18 cellular contexts compared by ENCODE assay signal in genomic region chr13:112204881-112205327, GRCh38.
DNase-seq lines count a peak whose midpoint lies in the region; ATAC-seq lines count a peak whose summit lies in the region.
"Had no signal": no experiment of that assay in that cellular context is flagged by ENCODE, and none has a peak within 500 bp of the region (broad histone marks: within the 10 kb centered on the region; RNA-seq: fewer than 3 reads in every experiment).

No MANE protein-coding gene starts in this region.

- peaks cover 33% of the 10 kb centered on the region for H3K27me3 Mint-ChIP-seq in activated CD4-positive, alpha-beta T cell treated with anti-CD3 and anti-CD28 coated beads, Interleukin-2, amount 10 ng/mL, durations not matched to agents 24 days and 14 days

- no peaks in the 10 kb centered on the region for H3K36me3 Mint-ChIP-seq in activated CD4-positive, alpha-beta T cell treated with anti-CD3 and anti-CD28 coated beads, Interleukin-2, amount 10 ng/mL, durations not matched to agents 24 days and 14 days (ENCODE audit: low read depth)
- H3K36me3 Mint-ChIP-seq: CD4-positive, CD25-positive, alpha-beta regulatory T cell; immature natural killer cell had no signal

- H3K9me3 Mint-ChIP-seq in activated CD4-positive, alpha-beta T cell treated with anti-CD3 and anti-CD28 coated beads, Interleukin-2, amount 10 ng/mL, durations not matched to agents 24 days and 14 days, result no peaks in the 10 kb centered on the region
- H3K9me3 Mint-ChIP-seq: dendritic cell treated with granulocyte-macrophage colony-stimulating factor and Interleukin-4, amounts not matched to agents 40 ng/mL and 50 ng/mL, for 4 days; immature natural killer cell had no signal

- ATAC-seq in HG03342 (IDR thresholded peaks at IDR 0.05; ENCODE audit: unreplicated experiment) (no peak), HG02938 (IDR thresholded peaks at IDR 0.05; ENCODE audit: unreplicated experiment) (no peak), GM21423 (IDR thresholded peaks at IDR 0.05; ENCODE audit: unreplicated experiment) (no peak)
- ATAC-seq: A549, HCT116, SK-N-SH treated with all-trans-retinoic acid at 6 μM for 48 hours had no signal

- intact Hi-C loops in activated CD4-positive, alpha-beta T cell treated with anti-CD3 and anti-CD28 coated beads, Interleukin-2, amount 10 ng/mL, durations not matched to agents 24 days and 14 days (cut with micrococcal nuclease), result no loop called here

- H3K4me1 Mint-ChIP-seq in activated CD4-positive, alpha-beta T cell treated with anti-CD3 and anti-CD28 coated beads, Interleukin-2, amount 10 ng/mL, durations not matched to agents 24 days and 14 days, result peaks cover 6% of the 10 kb centered on the region
- H3K4me1 Mint-ChIP-seq: immature natural killer cell had no signal

- DNase-seq in activated CD4-positive, alpha-beta T cell treated with anti-CD3 and anti-CD28 coated beads, Interleukin-2, amount 10 ng/mL, durations not matched to agents 24 days and 14 days, result no peak
- no peak for DNase-seq in activated CD4-positive, alpha-beta T cell treated with anti-CD3 and anti-CD28 coated beads, Interleukin-2, amount 50 U/mL, for 48 hours
- DNase-seq in astrocyte of the hippocampus (ENCODE audit: low read depth, low spot score) (peak; percentile 19), iPS-NIHi7 (ENCODE audit: extremely low spot score) (peak; percentile 71), retina (peak; percentile 73)
- DNase-seq: activated effector memory CD4-positive, alpha-beta T cell treated with anti-CD3 and anti-CD28 coated beads, Interleukin-2, amount 50 U/mL, for 16 hours; CD4-positive, CD25-positive, alpha-beta regulatory T cell; immature natural killer cell; NCI-H1694; NCI-H446; OCI-M1 had no signal

- H3K4me3 Mint-ChIP-seq in activated CD4-positive, alpha-beta T cell treated with anti-CD3 and anti-CD28 coated beads, Interleukin-2, amount 10 ng/mL, durations not matched to agents 24 days and 14 days, result peak overlapping the region; percentile 57
- H3K4me3 Mint-ChIP-seq: CD4-positive, CD25-positive, alpha-beta regulatory T cell; dendritic cell treated with granulocyte-macrophage colony-stimulating factor and Interleukin-4, amounts not matched to agents 40 ng/mL and 50 ng/mL, for 4 days; immature natural killer cell had no signal

- H3K27ac Mint-ChIP-seq in activated CD4-positive, alpha-beta T cell treated with anti-CD3 and anti-CD28 coated beads, Interleukin-2, amount 10 ng/mL, durations not matched to agents 24 days and 14 days, result no peak overlapping the region
- H3K27ac Mint-ChIP-seq: CD4-positive, CD25-positive, alpha-beta regulatory T cell; dendritic cell treated with granulocyte-macrophage colony-stimulating factor and Interleukin-4, amounts not matched to agents 40 ng/mL and 50 ng/mL, for 4 days had no signal

Comparison
In these comparisons a context has a peak if more than half of its experiments do, and no peak if none do; other contexts are left out.
1. DNase-seq: peak in astrocyte of the hippocampus (single experiment), iPS-NIHi7 (single experiment) and retina (single experiment); none in activated CD4-positive, alpha-beta T cell treated with anti-CD3 and anti-CD28 coated beads, Interleukin-2, amount 10 ng/mL, durations not matched to agents 24 days and 14 days (single experiment) and activated CD4-positive, alpha-beta T cell treated with anti-CD3 and anti-CD28 coated beads, Interleukin-2, amount 50 U/mL, for 48 hours (0 of 2).